35 cellular contexts compared by ENCODE assay signal in the genomic region with DNA sequence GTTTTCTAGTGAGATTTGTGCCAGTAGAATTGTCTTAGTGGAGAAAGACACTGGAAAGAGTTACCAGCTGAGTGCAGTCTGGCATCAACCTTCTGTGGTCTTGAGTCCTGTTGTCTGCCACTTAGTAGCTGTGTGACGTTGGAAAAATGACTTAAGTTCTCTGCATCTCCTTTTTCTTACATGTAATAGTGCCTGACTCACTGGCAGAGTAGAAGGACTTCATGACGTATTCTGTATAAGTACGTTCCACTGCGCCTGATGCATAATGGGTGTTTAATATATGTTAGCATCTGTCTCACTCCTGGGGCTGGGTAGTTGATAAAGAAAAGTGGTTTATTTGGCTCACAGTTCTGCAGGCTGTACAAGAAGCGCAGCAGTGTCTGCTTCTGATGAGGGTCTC.
"Had no signal": no experiment of that assay in that cellular context is flagged by ENCODE, and none has a peak within 500 bp of the region (broad histone marks: within the 10 kb centered on the region; RNA-seq: fewer than 3 reads in every experiment).

No MANE protein-coding gene starts in this region.

- H3K27me3 Mint-ChIP-seq: activated CD4-positive, alpha-beta memory T cell treated with anti-CD3 and anti-CD28 coated beads for 36 hours; activated naive CD4-positive, alpha-beta T cell treated with anti-CD3 and anti-CD28 coated beads, Interleukin-2, amount 50 U/mL, for 24 hours; activated naive CD8-positive, alpha-beta T cell treated with anti-CD3 and anti-CD28 coated beads for 36 hours; activated naive CD8-positive, alpha-beta T cell treated with anti-CD3 and anti-CD28 coated beads, Interleukin-2, amount 50 U/mL, for 24 hours; dendritic cell treated with granulocyte-macrophage colony-stimulating factor and Interleukin-4, amounts not matched to agents 40 ng/mL and 50 ng/mL, for 4 days had no signal

- H3K36me3 ChIP-seq: adrenal gland, breast epithelium, cardiac muscle cell had no signal

- H3K9me3 Mint-ChIP-seq: activated CD4-positive, alpha-beta memory T cell treated with anti-CD3 and anti-CD28 coated beads for 36 hours; activated CD4-positive, alpha-beta T cell treated with anti-CD3 and anti-CD28 coated beads, Interleukin-2, amount 10 ng/mL, durations not matched to agents 24 days and 14 days; activated naive CD4-positive, alpha-beta T cell treated with anti-CD3 and anti-CD28 coated beads for 36 hours; activated naive CD4-positive, alpha-beta T cell treated with anti-CD3 and anti-CD28 coated beads, Interleukin-2, amount 50 U/mL, for 24 hours; activated naive CD8-positive, alpha-beta T cell treated with anti-CD3 and anti-CD28 coated beads for 36 hours; activated naive CD8-positive, alpha-beta T cell treated with anti-CD3 and anti-CD28 coated beads, Interleukin-2, amount 50 U/mL, for 24 hours; activated T-helper 1 cell treated with anti-CD3 and anti-CD28 coated beads, Interleukin-12 subunit alpha, Interleukin-12 subunit beta, Interleukin-2, Interleukin-4 antibody, amounts not matched to agents 30 ng/mL and 10 ng/mL and 1 ng/mL, durations not matched to agents 14 hours and 24 hours and 36 hours; activated T-helper 2 cell treated with anti-CD3 and anti-CD28 coated beads, Interferon-gamma antibody, Interleukin-2, Interleukin-4, amounts not matched to agents 10 μg/mL and 5 μg/mL and 100 μg/mL, durations not matched to agents 14 hours and 24 hours and 36 hours; brain; dendritic cell treated with granulocyte-macrophage colony-stimulating factor and Interleukin-4, amounts not matched to agents 40 ng/mL and 50 ng/mL, for 4 days; endodermal cell had no signal

- FAIRE-seq: frontal cortex had no signal

- H3K27ac ChIP-seq: adrenal gland, breast epithelium, cardiac muscle cell, coronary artery, dorsolateral prefrontal cortex had no signal

- H3K4me1 Mint-ChIP-seq: activated CD4-positive, alpha-beta T cell treated with anti-CD3 and anti-CD28 coated beads for 36 hours; activated CD4-positive, alpha-beta T cell treated with anti-CD3 and anti-CD28 coated beads, Interleukin-2, amount 10 ng/mL, durations not matched to agents 24 days and 14 days; activated CD8-positive, alpha-beta memory T cell treated with anti-CD3 and anti-CD28 coated beads, Interleukin-2, amount 10 ng/mL, durations not matched to agents 7 days and 5 days; activated naive CD4-positive, alpha-beta T cell treated with anti-CD3 and anti-CD28 coated beads, Interleukin-2, amount 50 U/mL, for 24 hours; activated naive CD8-positive, alpha-beta T cell treated with anti-CD3 and anti-CD28 coated beads for 36 hours; activated naive CD8-positive, alpha-beta T cell treated with anti-CD3 and anti-CD28 coated beads, Interleukin-2, amount 50 U/mL, for 24 hours; T-helper 17 cell had no signal

- H3K36me3 Mint-ChIP-seq: activated CD4-positive, alpha-beta memory T cell treated with anti-CD3 and anti-CD28 coated beads for 36 hours; activated CD8-positive, alpha-beta memory T cell treated with anti-CD3 and anti-CD28 coated beads, Interleukin-2, amount 10 ng/mL, durations not matched to agents 7 days and 5 days; activated naive CD4-positive, alpha-beta T cell treated with anti-CD3 and anti-CD28 coated beads, Interleukin-2, amount 50 U/mL, for 24 hours; activated naive CD8-positive, alpha-beta T cell treated with anti-CD3 and anti-CD28 coated beads for 36 hours; brain had no signal

- H3K4me3 ChIP-seq: adrenal gland, breast epithelium, cardiac muscle cell, coronary artery, dorsolateral prefrontal cortex had no signal

- H3K27me3 ChIP-seq: adrenal gland, breast epithelium, cardiac muscle cell had no signal

- H3K9me3 ChIP-seq: breast epithelium had no signal

- H3K27ac Mint-ChIP-seq: activated CD4-positive, alpha-beta memory T cell treated with anti-CD3 and anti-CD28 coated beads for 36 hours; activated CD4-positive, alpha-beta T cell treated with anti-CD3 and anti-CD28 coated beads for 36 hours; activated CD4-positive, alpha-beta T cell treated with anti-CD3 and anti-CD28 coated beads, Interleukin-2, amount 10 ng/mL, durations not matched to agents 24 days and 14 days; activated CD8-positive, alpha-beta memory T cell treated with anti-CD3 and anti-CD28 coated beads, Interleukin-2, amount 10 ng/mL, durations not matched to agents 7 days and 5 days; activated CD8-positive, alpha-beta T cell treated with anti-CD3 and anti-CD28 coated beads, Interleukin-2, amount 10 ng/mL, durations not matched to agents 7 days and 5 days; activated naive CD4-positive, alpha-beta T cell treated with anti-CD3 and anti-CD28 coated beads for 36 hours; activated naive CD4-positive, alpha-beta T cell treated with anti-CD3 and anti-CD28 coated beads, Interleukin-2, amount 50 U/mL, for 24 hours; activated naive CD8-positive, alpha-beta T cell treated with anti-CD3 and anti-CD28 coated beads for 36 hours; activated naive CD8-positive, alpha-beta T cell treated with anti-CD3 and anti-CD28 coated beads, Interleukin-2, amount 50 U/mL, for 24 hours; activated T-helper 1 cell treated with anti-CD3 and anti-CD28 coated beads, Interleukin-12 subunit alpha, Interleukin-12 subunit beta, Interleukin-2, Interleukin-4 antibody, amounts not matched to agents 30 ng/mL and 10 ng/mL and 1 ng/mL, durations not matched to agents 14 hours and 24 hours and 36 hours; activated T-helper 2 cell treated with anti-CD3 and anti-CD28 coated beads, Interferon-gamma antibody, Interleukin-2, Interleukin-4, amounts not matched to agents 10 μg/mL and 5 μg/mL and 100 μg/mL, durations not matched to agents 14 hours and 24 hours and 36 hours; brain; dendritic cell treated with granulocyte-macrophage colony-stimulating factor and Interleukin-4, amounts not matched to agents 40 ng/mL and 50 ng/mL, for 4 days; endodermal cell; T-helper 17 cell had no signal

- H3K4me3 Mint-ChIP-seq: activated CD4-positive, alpha-beta memory T cell treated with anti-CD3 and anti-CD28 coated beads for 36 hours; activated CD4-positive, alpha-beta T cell treated with anti-CD3 and anti-CD28 coated beads for 36 hours; activated CD4-positive, alpha-beta T cell treated with anti-CD3 and anti-CD28 coated beads, Interleukin-2, amount 10 ng/mL, durations not matched to agents 24 days and 14 days; activated CD8-positive, alpha-beta memory T cell treated with anti-CD3 and anti-CD28 coated beads, Interleukin-2, amount 10 ng/mL, durations not matched to agents 7 days and 5 days; activated CD8-positive, alpha-beta T cell treated with anti-CD3 and anti-CD28 coated beads, Interleukin-2, amount 10 ng/mL, durations not matched to agents 7 days and 5 days; activated naive CD4-positive, alpha-beta T cell treated with anti-CD3 and anti-CD28 coated beads for 36 hours; activated naive CD4-positive, alpha-beta T cell treated with anti-CD3 and anti-CD28 coated beads, Interleukin-2, amount 50 U/mL, for 24 hours; activated naive CD8-positive, alpha-beta T cell treated with anti-CD3 and anti-CD28 coated beads for 36 hours; activated naive CD8-positive, alpha-beta T cell treated with anti-CD3 and anti-CD28 coated beads, Interleukin-2, amount 50 U/mL, for 24 hours; activated T-helper 1 cell treated with anti-CD3 and anti-CD28 coated beads, Interleukin-12 subunit alpha, Interleukin-12 subunit beta, Interleukin-2, Interleukin-4 antibody, amounts not matched to agents 30 ng/mL and 10 ng/mL and 1 ng/mL, durations not matched to agents 14 hours and 24 hours and 36 hours; brain; dendritic cell treated with granulocyte-macrophage colony-stimulating factor and Interleukin-4, amounts not matched to agents 40 ng/mL and 50 ng/mL, for 4 days; endodermal cell; T-helper 17 cell had no signal

- DNase-seq: activated CD4-positive, alpha-beta memory T cell treated with anti-CD3 and anti-CD28 coated beads for 36 hours; activated CD4-positive, alpha-beta T cell treated with anti-CD3 and anti-CD28 coated beads for 36 hours; activated CD4-positive, alpha-beta T cell treated with anti-CD3 and anti-CD28 coated beads, Interleukin-2, amount 10 ng/mL, durations not matched to agents 24 days and 14 days; activated CD4-positive, CD25-positive, alpha-beta regulatory T cell; activated CD4-positive, CD25-positive, alpha-beta regulatory T cell treated with anti-CD3 and anti-CD28 coated beads, Interleukin-2, amount 50 U/mL, for 72 hours; activated CD8-positive, alpha-beta memory T cell treated with anti-CD3 and anti-CD28 coated beads, Interleukin-2, amount 10 ng/mL, durations not matched to agents 7 days and 5 days; activated CD8-positive, alpha-beta memory T cell treated with anti-CD3 and anti-CD28 coated beads, Interleukin-2, amount 50 U/mL, for 4 hours; activated CD8-positive, alpha-beta T cell treated with anti-CD3 and anti-CD28 coated beads, Interleukin-2, amount 10 ng/mL, durations not matched to agents 7 days and 5 days; activated effector memory CD4-positive, alpha-beta T cell treated with anti-CD3 and anti-CD28 coated beads, Interleukin-2, amount 50 U/mL, for 16 hours; activated naive CD4-positive, alpha-beta T cell treated with anti-CD3 and anti-CD28 coated beads for 36 hours; activated naive CD8-positive, alpha-beta T cell treated with anti-CD3 and anti-CD28 coated beads for 36 hours; activated naive CD8-positive, alpha-beta T cell treated with anti-CD3 and anti-CD28 coated beads, Interleukin-2, amount 50 U/mL, for 24 hours; activated T-cell treated with anti-CD3 and anti-CD28 coated beads, Interleukin-2, amount 50 U/mL, for 1 hour; activated T-cell treated with anti-CD3 and anti-CD28 coated beads, Interleukin-2, amount 50 U/mL, for 48 hours; adrenal gland; amygdala; aorta; central memory CD4-positive, alpha-beta T cell; cerebellar nuclear complex; dorsolateral prefrontal cortex; effector memory CD4-positive, alpha-beta T cell; endodermal cell; foreskin fibroblast; T-helper 1 cell; T-helper 17 cell had no signal

- H3K4me1 ChIP-seq: adrenal gland, breast epithelium had no signal

- ATAC-seq: activated CD4-positive, alpha-beta T cell treated with anti-CD3 and anti-CD28 coated beads for 36 hours; activated CD8-positive, alpha-beta memory T cell treated with anti-CD3 and anti-CD28 coated beads, Interleukin-2, amount 10 ng/mL, durations not matched to agents 7 days and 5 days; activated CD8-positive, alpha-beta T cell treated with anti-CD3 and anti-CD28 coated beads, Interleukin-2, amount 10 ng/mL, durations not matched to agents 7 days and 5 days; activated naive CD8-positive, alpha-beta T cell treated with anti-CD3 and anti-CD28 coated beads, Interleukin-2, amount 50 U/mL, for 24 hours; esophagus mucosa; T-helper 17 cell had no signal
